Comparison of ENCODE assay signal across 1 cellular context in genomic region chr22:33841281-33842005, GRCh38.
TF ChIP-seq lines count a peak whose summit lies in the region.

No MANE protein-coding gene starts in this region.

TF ChIP-seq in WTC11, 78 proteins besides CTCF, POLR2A, EP300 and RAD21 (continued from another document):
- no peak for TF ChIP-seq CDX4 (CRISPR knock-in tag; IDR thresholded peaks at IDR 0.05; ENCODE audit: borderline replicate concordance)
- no peak for TF ChIP-seq IRF1 (CRISPR knock-in tag; IDR thresholded peaks at IDR 0.05)
- TF ChIP-seq SMAD4 (CRISPR knock-in tag; IDR thresholded peaks at IDR 0.05) = no peak
- no peak for TF ChIP-seq ATF6 (CRISPR knock-in tag; IDR thresholded peaks at IDR 0.05)
- TF ChIP-seq GABPB1 (CRISPR knock-in tag; IDR thresholded peaks at IDR 0.05) = no peak
- TF ChIP-seq MYBL2 (CRISPR knock-in tag; IDR thresholded peaks at IDR 0.05) = no peak
- TF ChIP-seq ATF2 (CRISPR knock-in tag; IDR thresholded peaks at IDR 0.05; ENCODE audit: borderline replicate concordance, low read depth) = no peak
- TF ChIP-seq SP1 (CRISPR knock-in tag; conservative IDR thresholded peaks at IDR 0.05) = no peak
- TF ChIP-seq FOXP4 (CRISPR knock-in tag; IDR thresholded peaks at IDR 0.05) = no peak
- TF ChIP-seq OVOL2 (CRISPR knock-in tag; IDR thresholded peaks at IDR 0.05; ENCODE audit: borderline replicate concordance) = no peak
- no peak for TF ChIP-seq TP53 (CRISPR knock-in tag; IDR thresholded peaks at IDR 0.05)
